In the genomic region with DNA sequence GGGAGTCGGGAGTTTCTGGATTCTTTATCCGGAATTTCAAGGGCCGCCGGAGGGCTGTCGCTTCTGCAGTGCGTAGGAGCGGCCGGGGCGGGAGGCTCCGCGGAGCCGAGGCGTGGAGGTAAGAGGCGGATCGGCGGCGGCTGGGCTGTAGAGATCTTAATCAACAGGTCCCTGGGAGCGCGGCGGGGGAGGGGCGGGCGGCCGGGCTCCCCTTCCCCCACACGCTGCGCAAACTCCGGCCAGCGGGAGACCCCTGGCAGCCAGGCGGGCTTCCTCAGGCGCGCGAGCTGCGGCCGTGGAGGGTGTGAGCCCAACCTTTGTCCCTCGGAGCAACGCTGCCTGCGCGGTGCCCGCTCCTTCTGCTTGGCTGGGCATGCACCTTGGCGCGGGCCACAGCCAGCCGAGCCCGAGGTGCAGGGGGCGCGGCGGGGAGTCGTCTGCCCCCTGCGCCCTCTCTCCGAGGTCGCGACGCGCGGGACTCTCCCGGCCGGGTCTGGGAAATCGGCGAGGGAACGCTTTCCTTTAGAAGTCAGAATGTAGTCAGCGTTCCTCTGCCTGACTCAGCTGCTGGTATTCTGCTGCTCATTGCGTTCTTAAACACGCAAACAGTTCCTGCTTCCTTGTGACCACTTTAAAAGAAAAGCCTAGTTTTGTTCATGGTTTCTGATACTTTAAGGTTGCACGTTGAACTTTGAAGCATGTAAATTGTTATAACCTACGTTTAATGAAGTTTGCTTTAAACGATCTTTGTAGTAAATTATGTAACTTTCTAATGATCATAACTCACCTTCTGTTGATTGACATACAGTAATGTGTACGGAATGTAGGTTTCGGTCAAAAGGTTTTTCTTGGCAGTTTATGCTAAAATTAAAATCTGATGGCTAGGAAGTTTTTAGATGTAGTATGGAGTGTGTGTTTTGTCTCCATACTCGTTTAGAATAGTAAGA, we compare ENCODE assay signal across 8 cellular contexts. TPM values are rescaled to one million over a fixed set of nuclear protein-coding genes. Genes with fewer than 3 reads are reported as not detected.
DNase-seq lines count a peak whose midpoint lies in the region; ATAC-seq, FAIRE-seq and TF ChIP-seq lines count a peak whose summit lies in the region.

A gene (plus strand): TSS at position 20 of the 947 bp plus-strand sequence. CDS start 37,736 bp downstream, outside the sequence.

- H3K36me3 ChIP-seq in DOHH2 (ENCODE audit: control insufficient read depth, low read length) (no peaks in the 10 kb centered on the region), keratinocyte (ENCODE audit: control insufficient read depth in 2 of 2, extremely low read depth in 1 of 2, insufficient read depth in 2 of 2, low read length in 2 of 2) (no peaks in the 10 kb centered on the region), smooth muscle cell (ENCODE audit: low read depth) (no peaks in the 10 kb centered on the region)

- FAIRE-seq in keratinocyte (lab: Jason Lieb, UNC), result peak; percentile 43

- DNase-seq in SHP77 (lab: John Stamatoyannopoulos, UW) (peak; percentile 76 to 77), cerebellum (ENCODE audit: low spot score) (peak; percentile 3), keratinocyte (ENCODE audit: low read depth, low spot score) (no peak), smooth muscle cell (lab: John Stamatoyannopoulos, UW; ENCODE audit: unreplicated experiment) (no peak), GOT3 (lab: John Stamatoyannopoulos, UW) (no peak)

- no peaks in the 10 kb centered on the region for H3K9me3 ChIP-seq in DOHH2 (ENCODE audit: control insufficient read depth, insufficient read depth, low read length)
- H3K9me3 ChIP-seq in keratinocyte (ENCODE audit: control insufficient read depth, low read depth, low read length), result no peaks in the 10 kb centered on the region
- H3K9me3 ChIP-seq in smooth muscle cell (replicated peaks; ENCODE audit: low read depth), result no peaks in the 10 kb centered on the region

- peaks cover 41% of the 10 kb centered on the region for H3K79me2 ChIP-seq in DOHH2 (ENCODE audit: control insufficient read depth, low read length)
- peaks cover 45% of the 10 kb centered on the region for H3K79me2 ChIP-seq in keratinocyte (ENCODE audit: control insufficient read depth, insufficient read depth, low read length)
- peaks cover 47% of the 10 kb centered on the region for H3K79me2 ChIP-seq in smooth muscle cell (ENCODE audit: low read depth)

- H3K4me3 ChIP-seq in DOHH2 (ENCODE audit: low read length), result peak within 1 kb of the TSS; percentile 86
- H3K4me3 ChIP-seq in keratinocyte (ENCODE audit: control insufficient read depth in 2 of 3, extremely low read depth in 1 of 3, insufficient read depth in 2 of 3, low read depth in 1 of 3, low read length in 3 of 3), result peak within 1 kb of the TSS; percentile 71 to 89 (median 79)
- H3K4me3 ChIP-seq in smooth muscle cell, result peak within 1 kb of the TSS; percentile 86

- dilution Hi-C loops in keratinocyte (cut with MboI; ENCODE audit: extremely low pct_ligation_motif_present, low sequenced_read_pairs), result no loop called here

- 2% methylated on average over 57 of the region's 67 CpGs for WGBS in smooth muscle cell (ENCODE audit: low lambda C conversion rate)

- peak within 1 kb of the TSS; percentile 94 for H3K9ac ChIP-seq in keratinocyte (ENCODE audit: control insufficient read depth, extremely low read depth, insufficient read depth, low read length)
- peak within 1 kb of the TSS; percentile 99 for H3K9ac ChIP-seq in smooth muscle cell (ENCODE audit: low read depth)

- TF ChIP-seq CTCF in DOHH2 (IDR thresholded peaks at IDR 0.05; ENCODE audit: low read depth, low read length, poor library complexity, severe bottlenecking) (no peak), keratinocyte (optimal IDR thresholded peaks at IDR 0.05 in 1 of 3, IDR thresholded peaks at IDR 0.05 in 1 of 3, conservative IDR thresholded peaks at IDR 0.05 in 1 of 3; ENCODE audit: extremely low read depth in 1 of 3, insufficient read depth in 2 of 3, low read length in 3 of 3) (no peak), smooth muscle cell (IDR thresholded peaks at IDR 0.05; ENCODE audit: borderline replicate concordance, insufficient read depth, poor library complexity, severe bottlenecking) (no peak)

- peak within 1 kb of the TSS; percentile 93 for H3K4me2 ChIP-seq in DOHH2 (ENCODE audit: low read length)
- H3K4me2 ChIP-seq in keratinocyte (ENCODE audit: control insufficient read depth, extremely low read depth, insufficient read depth, low read depth, low read length), result peak within 1 kb of the TSS; percentile 81
- H3K4me2 ChIP-seq in smooth muscle cell, result peak within 1 kb of the TSS; percentile 98

- H3K27me3 ChIP-seq in DOHH2 (ENCODE audit: control insufficient read depth, low read length), result peaks cover 23% of the 10 kb centered on the region
- no peaks in the 10 kb centered on the region for H3K27me3 ChIP-seq in keratinocyte (ENCODE audit: control insufficient read depth, extremely low read depth, insufficient read depth, low read length)
- H3K27me3 ChIP-seq in smooth muscle cell (ENCODE audit: low read depth), result no peaks in the 10 kb centered on the region

- peaks cover 14% of the 10 kb centered on the region for H3K4me1 ChIP-seq in DOHH2 (ENCODE audit: control insufficient read depth, low read length)
- H3K4me1 ChIP-seq in keratinocyte (ENCODE audit: control insufficient read depth, extremely low read depth, insufficient read depth, low read length), result peaks cover 5% of the 10 kb centered on the region
- H3K4me1 ChIP-seq in smooth muscle cell (ENCODE audit: low read depth), result peaks cover 4% of the 10 kb centered on the region

- H3F3A ChIP-seq in DOHH2 (ENCODE audit: control insufficient read depth, insufficient read depth) (no peaks in the 10 kb centered on the region), smooth muscle cell (ENCODE audit: low read depth) (no peaks in the 10 kb centered on the region)

- no peaks in the 10 kb centered on the region for H3K9me2 ChIP-seq in DOHH2 (replicated peaks; ENCODE audit: control insufficient read depth, low read length)

- H3K9me1 ChIP-seq in keratinocyte (ENCODE audit: control insufficient read depth, extremely low read depth, insufficient read depth, low read length), result no peaks in the 10 kb centered on the region

- no peaks in the 10 kb centered on the region for H4K20me1 ChIP-seq in DOHH2 (ENCODE audit: control insufficient read depth, insufficient read depth, low read depth, low read length)
- H4K20me1 ChIP-seq in keratinocyte (ENCODE audit: control insufficient read depth, extremely low read depth, insufficient read depth, low read length), result no peaks in the 10 kb centered on the region
- peaks cover 36% of the 10 kb centered on the region for H4K20me1 ChIP-seq in smooth muscle cell (ENCODE audit: low read depth)

- H2AFZ ChIP-seq in keratinocyte (ENCODE audit: control insufficient read depth, low read length) (peak within 1 kb of the TSS; percentile 85), smooth muscle cell (ENCODE audit: low read depth) (peak within 1 kb of the TSS; percentile 96)

- H3K27ac ChIP-seq in DOHH2 (ENCODE audit: low read depth, low read length) (peak within 1 kb of the TSS; percentile 61), keratinocyte (ENCODE audit: control insufficient read depth, insufficient read depth, low read length) (peak within 1 kb of the TSS; percentile 97), smooth muscle cell (ENCODE audit: low read depth) (peak within 1 kb of the TSS; percentile 99)

- ATAC-seq in GM19452 (IDR thresholded peaks at IDR 0.05; ENCODE audit: unreplicated experiment) (peak; percentile 42), HG03469 (IDR thresholded peaks at IDR 0.05; ENCODE audit: unreplicated experiment) (peak; percentile 19)

RNA-seq across cellular contexts. Expression of the gene that starts here (rescaled TPM):
- total RNA-seq in cerebellum (23.8 TPM), smooth muscle cell (26.4 and 29.2 TPM in 2 replicates)
- polyA plus RNA-seq in keratinocyte (13.2 to 24.9 TPM (median 22.8 TPM) in 3 replicates), smooth muscle cell (4.6 and 7.0 TPM in 2 replicates)
- 11.7 TPM for polyA plus RNA-seq in keratinocyte (2011; ENCODE audit: low read depth)
- 10.8 and 21.2 TPM in 2 replicates for polyA plus RNA-seq in keratinocyte (2011; cell fraction: cytosol; rRNA removed)
- polyA plus RNA-seq in keratinocyte (2011; cell fraction: nucleus; rRNA removed), result 17.9 and 27.2 TPM in 2 replicates
- 11.7 and 22.9 TPM in 2 replicates for polyA plus RNA-seq in keratinocyte (2012; ENCODE audit: low replicate concordance)
- polyA minus RNA-seq in keratinocyte, result 6.3 to 37.8 TPM (median 12.7 TPM) in 3 replicates
- 14.4 TPM for polyA minus RNA-seq in keratinocyte (2011; cell fraction: cytosol; rRNA and poly(A)+ RNA removed)
- 19.7 and 39.2 TPM in 2 replicates for polyA minus RNA-seq in keratinocyte (2011; cell fraction: nucleus; rRNA and poly(A)+ RNA removed)

Comparison
In these comparisons a context has a peak if more than half of its experiments do, and no peak if none do; other contexts are left out.
1. DNase-seq: peak in SHP77 (2 of 2) and cerebellum (single experiment); none in keratinocyte (single experiment), smooth muscle cell (single experiment) and GOT3 (single experiment).
2. Peak in every context shown above with its lines, with median percentiles within 50 percentile points of each other: H3K27ac ChIP-seq, H3K4me2 ChIP-seq and H3K4me3 ChIP-seq.